12 cellular contexts compared by ENCODE assay signal in genomic region chr18:10860382-10860781, GRCh38.
"Had no signal": no experiment of that assay in that cellular context is flagged by ENCODE, and none has a peak within 500 bp of the region (broad histone marks: within the 10 kb centered on the region; RNA-seq: fewer than 3 reads in every experiment).

No MANE protein-coding gene starts in this region.

- DNase-seq: effector CD4-positive, alpha-beta T cell; foreskin melanocyte; head of caudate nucleus; hippocampal formation; mammary epithelial cell; nephron progenitor cell; sigmoid colon; stimulated activated CD4-positive, alpha-beta T cell treated with anti-CD3 and anti-CD28 coated beads, Interleukin-2, amount 100 ng/mL, for 48 hours; stimulated activated naive CD4-positive, alpha-beta T cell treated with Interleukin-2 at 50 U/mL for 16 hours; trophoblast cell had no signal

- H3K4me3 Mint-ChIP-seq: nephron progenitor cell had no signal

- H3K27ac ChIP-seq: coronary artery, right atrium auricular region had no signal

- H3K27me3 ChIP-seq: right atrium auricular region, sigmoid colon had no signal

- H3K9me3 ChIP-seq: sigmoid colon had no signal

- H3K36me3 ChIP-seq: right atrium auricular region, sigmoid colon had no signal

- H3K4me1 ChIP-seq: right atrium auricular region had no signal

- H3K4me3 ChIP-seq: coronary artery, right atrium auricular region, sigmoid colon had no signal
